ENCODE assay signal across 8 cellular contexts in the genomic region with DNA sequence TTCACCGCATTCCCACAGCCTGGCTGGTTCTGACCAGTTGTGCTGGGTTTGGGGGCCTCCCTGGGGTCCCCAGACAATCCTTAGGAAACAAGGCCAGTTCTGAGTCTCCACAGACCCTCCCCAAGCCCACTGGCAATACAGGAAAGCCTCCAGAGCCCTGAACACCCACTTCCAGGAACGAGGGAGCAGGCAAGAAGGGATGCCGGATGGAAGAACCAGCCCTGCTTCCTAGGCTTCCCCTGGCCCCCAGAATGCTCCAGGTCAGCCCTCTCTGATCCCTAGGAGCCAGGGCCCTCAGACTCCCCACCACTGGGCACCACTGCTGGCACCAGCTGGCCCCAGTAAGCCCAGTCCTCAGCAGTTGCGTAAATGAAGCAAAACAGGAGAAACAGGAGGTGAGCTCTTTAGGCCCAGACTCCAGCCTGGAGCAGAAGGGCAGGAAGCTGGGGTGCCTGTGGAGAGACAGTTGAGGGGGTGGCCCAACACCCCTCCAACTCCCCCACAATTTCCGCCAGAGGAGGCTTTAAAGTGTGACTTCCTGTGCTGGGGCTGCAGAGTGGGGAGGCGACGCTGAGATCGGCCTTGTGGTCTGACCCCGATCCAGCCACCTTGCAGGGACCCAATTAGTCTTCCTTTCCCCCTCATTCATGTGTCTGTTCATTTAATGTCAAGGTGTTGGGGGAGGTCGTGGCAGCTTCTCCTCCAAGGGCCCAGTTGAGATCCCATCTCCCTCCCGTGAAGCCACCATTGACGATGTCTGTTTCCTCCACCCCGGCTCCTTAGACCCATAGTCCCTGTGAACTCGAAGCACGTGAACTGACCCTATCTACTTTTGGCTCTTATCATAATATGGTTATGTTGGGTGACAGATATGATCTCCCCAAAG. TPM values are rescaled to one million over a fixed set of nuclear protein-coding genes. Genes with fewer than 3 reads are reported as not detected.
DNase-seq lines count a peak whose midpoint lies in the region; ATAC-seq and TF ChIP-seq lines count a peak whose summit lies in the region.

No MANE protein-coding gene starts in this region.

- H3K36me3 ChIP-seq in esophagus (ENCODE audit: control insufficient read depth in 2 of 2, insufficient read depth in 2 of 2, low read length in 1 of 2) (peaks cover 14 to 15% of the 10 kb centered on the region in 2 donors), psoas muscle (ENCODE audit: insufficient read depth in 1 of 2, low read depth in 1 of 2) (peaks cover 7 to 36% of the 10 kb centered on the region in 2 donors)

- H3K27me3 ChIP-seq in esophagus (ENCODE audit: control insufficient read depth in 1 of 2, insufficient read depth in 2 of 2, low read length in 2 of 2) (no peaks in the 10 kb centered on the region), psoas muscle (ENCODE audit: insufficient read depth in 3 of 3, low read length in 2 of 3) (no peaks in the 10 kb centered on the region)

- no peak for TF ChIP-seq CTCF in psoas muscle (IDR thresholded peaks at IDR 0.05)

- H3K27ac ChIP-seq in esophagus (ENCODE audit: low read depth in 2 of 2, low read length in 1 of 2): peak overlapping the region; percentile 92 to 100
- H3K27ac ChIP-seq in psoas muscle: peak overlapping the region; percentile 88

- H3K4me1 ChIP-seq in esophagus (ENCODE audit: control insufficient read depth in 2 of 2, insufficient read depth in 2 of 2, low read length in 1 of 2) (peaks cover 10 to 38% of the 10 kb centered on the region in 2 donors), psoas muscle (peaks cover 57% of the 10 kb centered on the region)

- intact Hi-C loops in psoas muscle (cut with DNase I): loop anchor here (1.0 to 5.0 kb wide), 2 partner anchors 47 to 200 kb away; a partner anchor contains a TSS

- DNase-seq in activated CD8-positive, alpha-beta memory T cell treated with anti-CD3 and anti-CD28 coated beads for 1 hour (ENCODE audit: extremely low read depth in 1 of 2, low read depth in 1 of 2): peak; percentile 28 to 49
- DNase-seq in activated CD8-positive, alpha-beta memory T cell treated with anti-CD3 and anti-CD28 coated beads, Interleukin-2, amount 50 U/mL, for 48 hours: no peak
- DNase-seq in activated CD4-positive, alpha-beta T cell treated with anti-CD3 and anti-CD28 coated beads, Interleukin-2, amount 50 U/mL, for 1 hour: peak; percentile 43
- DNase-seq in psoas muscle: no peak
- DNase-seq in NCI-H1048 (lab: John Stamatoyannopoulos, UW): no peak

- H3K4me3 ChIP-seq in esophagus (ENCODE audit: low read depth in 1 of 2, low read length in 2 of 2) (peak overlapping the region; percentile 17 to 43), psoas muscle (peak overlapping the region; percentile 99)

- WGBS in esophagus, 2 donors: 22 to 30% methylated on average over 15 of the region's 15 CpGs
- 28 to 41% (median 36%) methylated on average over 15 of the region's 15 CpGs for WGBS in psoas muscle, 3 donors

- no peak for ATAC-seq in psoas muscle
- ATAC-seq in GM21526 (IDR thresholded peaks at IDR 0.05; ENCODE audit: low FRiP score, unreplicated experiment): no peak
- no peak for ATAC-seq in HG03196 (IDR thresholded peaks at IDR 0.05; ENCODE audit: unreplicated experiment)

- no peaks in the 10 kb centered on the region for H3K9me3 ChIP-seq in esophagus (ENCODE audit: control insufficient read depth in 2 of 2, insufficient read depth in 1 of 2, low read depth in 1 of 2, low read length in 1 of 2)
- H3K9me3 ChIP-seq in psoas muscle: no peaks in the 10 kb centered on the region

RNA-seq across cellular contexts. Expression of a gene that starts 4.8 kb away (rescaled TPM):
- polyA plus RNA-seq in esophagus: 10 to 100 TPM; 41.7 to 71.4 TPM
- total RNA-seq in psoas muscle: 100 to 1,000 TPM in 3 of 4 donors, 10 to 100 TPM in 1; 38.8 to 224 (median 127) TPM
- polyA plus RNA-seq in psoas muscle: 100 to 1,000 TPM in 1 of 3 donors, 10 to 100 TPM in 2; 53.7 to 117 (median 65.4) TPM

RNA-seq across cellular contexts. Expression of a gene that starts 26.6 kb away (rescaled TPM):
- polyA plus RNA-seq in esophagus (10 to 100 TPM; 25.0 to 70.3 TPM), psoas muscle (under 1 TPM in 2 of 3 donors, not detected in 1; 0.20 to 0.39 TPM)
- not detected for total RNA-seq in psoas muscle

RNA-seq across cellular contexts. Expression of a gene that starts 38.3 kb away (rescaled TPM):
- 100 to 1,000 TPM in 1 of 2 donors, 10 to 100 TPM in 1; 98.7 to 126 TPM for polyA plus RNA-seq in esophagus
- total RNA-seq in psoas muscle: under 1 TPM; 0.30 to 0.57 (median 0.48) TPM
- under 1 TPM; 0.03 to 0.39 (median 0.31) TPM for polyA plus RNA-seq in psoas muscle

RNA-seq across cellular contexts. Expression of a gene that starts 46.9 kb away (rescaled TPM):
- polyA plus RNA-seq in esophagus (10 to 100 TPM; 81.3 to 97.9 TPM), psoas muscle (10 to 100 TPM; 15.3 to 38.8 (median 34.5) TPM)
- 10 to 100 TPM; 23.7 to 38.6 (median 34.1) TPM for total RNA-seq in psoas muscle

Comparison
In these comparisons a context has a peak if more than half of its experiments do, and no peak if none do; other contexts are left out.
1. DNase-seq: peak in activated CD8-positive, alpha-beta memory T cell treated with anti-CD3 and anti-CD28 coated beads for 1 hour (2 of 2) and activated CD4-positive, alpha-beta T cell treated with anti-CD3 and anti-CD28 coated beads, Interleukin-2, amount 50 U/mL, for 1 hour (single experiment); none in activated CD8-positive, alpha-beta memory T cell treated with anti-CD3 and anti-CD28 coated beads, Interleukin-2, amount 50 U/mL, for 48 hours (single experiment), psoas muscle (0 of 2) and NCI-H1048 (single experiment).
2. RNA of a gene that starts 26.6 kb away (polyA plus RNA-seq): 25.0 to 70.3 TPM in esophagus; 0.20 to 0.39 TPM in psoas muscle; every median in the first group is over 10 times any median in the second.
3. RNA of a gene that starts 38.3 kb away (polyA plus RNA-seq): 98.7 to 126 TPM in esophagus; 0.03 to 0.39 TPM in psoas muscle; every median in the first group is over 10 times any median in the second.